In the genomic region with DNA sequence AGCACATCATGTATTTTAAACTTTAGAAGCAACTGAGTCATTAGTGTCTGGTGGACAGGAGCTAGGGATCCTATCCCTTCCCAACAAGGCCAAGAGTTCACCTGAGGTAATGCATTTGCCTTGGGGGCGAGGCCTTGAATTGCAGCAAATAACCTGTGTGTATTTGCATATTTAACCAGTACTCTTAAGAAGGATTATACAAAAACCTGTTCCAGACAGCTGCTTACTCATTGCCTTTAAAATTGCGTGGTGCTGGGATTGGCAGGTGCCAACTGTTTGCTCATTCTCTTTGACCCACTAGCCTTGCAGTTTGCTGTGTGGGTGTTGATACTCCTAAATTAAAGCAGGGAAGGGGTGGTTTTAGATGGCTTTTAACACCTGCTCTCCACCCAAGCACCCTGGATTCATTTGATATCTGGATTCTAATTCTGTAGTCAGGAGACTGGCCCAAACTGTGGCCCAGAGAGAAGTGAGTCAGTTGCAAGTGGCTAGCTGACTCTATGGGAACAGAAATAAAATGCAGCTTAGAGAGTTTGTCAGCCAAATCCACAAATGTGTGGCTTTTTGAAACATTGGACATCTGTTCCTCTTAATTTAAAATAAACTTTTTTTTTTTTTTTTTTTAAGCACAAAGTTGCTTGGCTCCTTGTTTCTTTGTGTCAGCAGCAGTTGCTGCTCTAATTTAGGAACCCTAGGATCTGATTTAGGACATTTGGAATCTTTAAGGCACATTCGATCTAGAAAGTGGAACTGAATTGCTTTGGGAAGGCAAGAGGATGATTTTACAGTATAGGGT, we compare ENCODE assay signal across 8 cellular contexts. TPM values are rescaled to one million over a fixed set of nuclear protein-coding genes. Genes with fewer than 3 reads are reported as not detected.
A peak's percentile ranks its signal among the peaks of the same experiment; 100 is the strongest.
DNase-seq lines count a peak whose midpoint lies in the region; ATAC-seq, FAIRE-seq and TF ChIP-seq lines count a peak whose summit lies in the region.

No MANE protein-coding gene starts in this region.

- DNase-seq in GM12892 (ENCODE audit: insufficient read length), result no peak
- peak; percentile 90 for DNase-seq in NCI-H1092 treated with DMSO at 0.1 percent for 48 hours (lab: John Stamatoyannopoulos, UW)
- DNase-seq in T-helper 2 cell treated with Interferon-gamma antibody and Interleukin-4, amounts not matched to agents 5 μg/mL and 100 μg/mL, for 36 hours (ENCODE audit: low spot score), result no peak
- no peak for DNase-seq in H1 (ENCODE audit: low read depth in 1 of 2, low spot score in 2 of 2)
- peak; percentile 99 for DNase-seq in myocyte (ENCODE audit: low read depth)
- no peak for DNase-seq in foreskin melanocyte

- H3K27ac ChIP-seq in H1 (ENCODE audit: low read depth, low read length), result 0 out of 2 replicates have a peak overlapping the region, but pooled peaks have one; percentile 16

- no peak overlapping the region for H4K8ac ChIP-seq in H1 (ENCODE audit: extremely low read depth, insufficient read depth, low read length)

- H3K14ac ChIP-seq in H1 (ENCODE audit: insufficient read length), result no peak overlapping the region

- H3K4me1 ChIP-seq in H1 (replicated peaks in 1 of 4; ENCODE audit: control insufficient read depth in 3 of 4, insufficient read depth in 4 of 4, low read length in 3 of 4), result peaks cover 7 to 15% (median 10%) of the 10 kb centered on the region in 4 experiments; a peak in 6 of 7 replicates

- no peaks in the 10 kb centered on the region for H4K20me1 ChIP-seq in H1 (replicated peaks in 1 of 2; ENCODE audit: control insufficient read depth in 1 of 2, insufficient read depth in 2 of 2, low read length in 2 of 2)

- H3K4ac ChIP-seq in H1 (replicated peaks; ENCODE audit: insufficient read length, low read depth, low read length), result no peak overlapping the region

- no peak overlapping the region for H2BK15ac ChIP-seq in H1 (ENCODE audit: low read length)

- H3K27me3 ChIP-seq in H1 (replicated peaks in 1 of 4; ENCODE audit: control insufficient read depth in 3 of 4, extremely low read depth in 1 of 4, insufficient read depth in 3 of 4, low read length in 3 of 4), result no peaks in the 10 kb centered on the region

- H3K79me2 ChIP-seq in H1 (ENCODE audit: control insufficient read depth in 1 of 2, insufficient read depth in 2 of 2, low read length in 2 of 2), result peaks cover 0 to 9% of the 10 kb centered on the region in 2 experiments; a peak in 2 of 4 replicates

- no peak overlapping the region for H3K4me3 ChIP-seq in H1 (ENCODE audit: extremely low read depth in 1 of 4, insufficient read depth in 2 of 4, low read depth in 3 of 4, low read length in 4 of 4)

- TF ChIP-seq RAD21 in H1 (IDR thresholded peaks at IDR 0.05 in 1 of 2, conservative IDR thresholded peaks at IDR 0.05 in 1 of 2; ENCODE audit: low read depth in 2 of 2, low read length in 2 of 2), result no peak

- H3K18ac ChIP-seq in H1 (ENCODE audit: extremely low read depth, low read length), result no peak overlapping the region; the same call in 1 of the 2 replicates

- H3K4me1 Mint-ChIP-seq in T-helper 2 cell treated with Interferon-gamma antibody and Interleukin-4, amounts not matched to agents 5 μg/mL and 100 μg/mL, for 36 hours (ENCODE audit: low read depth), result peaks cover 54% of the 10 kb centered on the region

- H3K9ac ChIP-seq in H1 (replicated peaks in 1 of 4; ENCODE audit: extremely low read depth in 1 of 4, low read depth in 3 of 4, low read length in 3 of 4), result no peak overlapping the region

- H2BK20ac ChIP-seq in H1 (ENCODE audit: low read length), result no peak overlapping the region

- TF ChIP-seq POLR2A in GM12892 (IDR thresholded peaks at IDR 0.05; ENCODE audit: low read depth, low read length), result peak; percentile 52; the same call in 1 of the 2 replicates
- peak in 1 of 2 experiments; percentile 50; a peak in 1 of 3 replicates for TF ChIP-seq POLR2A in H1 (IDR thresholded peaks at IDR 0.05; ENCODE audit: control extremely low read depth in 1 of 2, low read depth in 2 of 2, low read length in 2 of 2)

- H3K23ac ChIP-seq in H1 (ENCODE audit: insufficient read length), result no peak overlapping the region

- peak overlapping the region; percentile 49 for H3K4me3 Mint-ChIP-seq in T-helper 2 cell treated with Interferon-gamma antibody and Interleukin-4, amounts not matched to agents 5 μg/mL and 100 μg/mL, for 36 hours

- no peaks in the 10 kb centered on the region for H3K79me1 ChIP-seq in H1 (ENCODE audit: low read depth, low read length)

- no peak overlapping the region for H3K4me2 ChIP-seq in H1 (ENCODE audit: insufficient read depth in 1 of 2, low read depth in 2 of 2, low read length in 2 of 2)

- no peak overlapping the region for H2BK5ac ChIP-seq in H1 (ENCODE audit: low read depth, low read length)

- H2BK12ac ChIP-seq in H1 (ENCODE audit: low read depth, low read length), result no peak overlapping the region; the same call in 1 of the 2 replicates

- no peaks in the 10 kb centered on the region for H3K9me3 ChIP-seq in H1 (ENCODE audit: insufficient read depth in 2 of 2, low read depth in 1 of 2, low read length in 1 of 2)

- H2AFZ ChIP-seq in H1 (ENCODE audit: low read length), result no peak overlapping the region

- H3K36me3 ChIP-seq in H1 (ENCODE audit: control insufficient read depth in 2 of 4, insufficient read depth in 4 of 4, low read length in 3 of 4), result peaks cover 0 to 13% (median 2%) of the 10 kb centered on the region in 4 experiments; a peak in 4 of 8 replicates

- no peaks in the 10 kb centered on the region for H3K23me2 ChIP-seq in H1 (ENCODE audit: low read depth, low read length)

- H2AK5ac ChIP-seq in H1 (ENCODE audit: low read depth, low read length), result no peak overlapping the region

- FAIRE-seq in GM12892 (lab: Jason Lieb, UNC), result no peak
- no peak for FAIRE-seq in H1 (lab: Jason Lieb, UNC)

- H3K36me3 Mint-ChIP-seq in T-helper 2 cell treated with Interferon-gamma antibody and Interleukin-4, amounts not matched to agents 5 μg/mL and 100 μg/mL, for 36 hours (ENCODE audit: low read depth), result peaks cover 26% of the 10 kb centered on the region

- H4K5ac ChIP-seq in H1 (ENCODE audit: insufficient read length, low read depth, low read length), result no peak overlapping the region

- WGBS in H1 (ENCODE audit: extremely low coverage in 1 of 2, insufficient coverage in 1 of 2, insufficient read length in 1 of 2, insufficient replicate concordance in 2 of 2, low coverage in 1 of 2, low lambda C conversion rate in 2 of 2, missing lambda C conversion rate in 1 of 2), 2 experiments, result 88% methylated on average over 3 of the region's 3 CpGs; no CpG with 5 or more reads in 1 of the 2 experiments

- CTCF ChIA-PET in H1 (lab: Charles Lee; ENCODE audit: partially characterized antibody), result interaction anchor here (1.6 to 1.8 kb wide), 2 partner anchors 24 to 98 kb away, joined by 3 to 5 read pairs; no protein-coding TSS in a partner anchor

- ATAC-seq in HG02852 (IDR thresholded peaks at IDR 0.05; ENCODE audit: unreplicated experiment), result no peak
- no peak for ATAC-seq in GM21360 (IDR thresholded peaks at IDR 0.05; ENCODE audit: unreplicated experiment)

- H4K91ac ChIP-seq in H1 (replicated peaks; ENCODE audit: insufficient read length, low read length), result no peak overlapping the region

- TF ChIP-seq EP300 in H1 (IDR thresholded peaks at IDR 0.05; ENCODE audit: borderline replicate concordance in 1 of 2, low read depth in 2 of 2, low read length in 2 of 2), result no peak

- H3K27ac Mint-ChIP-seq in T-helper 2 cell treated with Interferon-gamma antibody and Interleukin-4, amounts not matched to agents 5 μg/mL and 100 μg/mL, for 36 hours, result peak overlapping the region; percentile 87

- H3K27me3 Mint-ChIP-seq in T-helper 2 cell treated with Interferon-gamma antibody and Interleukin-4, amounts not matched to agents 5 μg/mL and 100 μg/mL, for 36 hours (ENCODE audit: low read depth), result peaks cover 2% of the 10 kb centered on the region

- H3K9me3 Mint-ChIP-seq in T-helper 2 cell treated with Interferon-gamma antibody and Interleukin-4, amounts not matched to agents 5 μg/mL and 100 μg/mL, for 36 hours, result no peaks in the 10 kb centered on the region

- no peak overlapping the region for H2BK120ac ChIP-seq in H1 (replicated peaks; ENCODE audit: low read depth, low read length)

- H3K56ac ChIP-seq in H1 (replicated peaks; ENCODE audit: insufficient read length, low read depth, low read length), result no peak overlapping the region

- no peak for TF ChIP-seq CTCF in H1 (IDR thresholded peaks at IDR 0.05; ENCODE audit: control extremely low read depth in 1 of 3, insufficient read depth in 1 of 3, low read depth in 1 of 3, low read length in 3 of 3)

- POLR2A ChIA-PET in H1 (lab: Charles Lee; ENCODE audit: partially characterized antibody), result interaction anchor here (0.8 to 11.2 kb wide), 4 partner anchors 8 to 98 kb away, joined by 4 to 137 read pairs (median 4); no protein-coding TSS in a partner anchor

TF ChIP-seq in H1, 55 proteins besides CTCF, POLR2A, EP300 and RAD21 (continues in another document):
- no peak for TF ChIP-seq TCF12 (IDR thresholded peaks at IDR 0.05; ENCODE audit: low read depth, low read length)
- no peak for TF ChIP-seq TAF1 (IDR thresholded peaks at IDR 0.05; ENCODE audit: low read depth, low read length)
- no peak for TF ChIP-seq CHD2 (IDR thresholded peaks at IDR 0.05; ENCODE audit: low read length)
- TF ChIP-seq CBX5 (IDR thresholded peaks at IDR 0.05; ENCODE audit: low read depth, low read length), result no peak

RNA-seq across cellular contexts. Expression of a gene that starts 47.0 kb away (rescaled TPM):
- polyA plus RNA-seq in GM12892 (2012; ENCODE audit: missing spikeins), result 6.4 TPM
- 16.1 and 17.5 TPM in 2 replicates for total RNA-seq in H1 (2021; fragmentation: NEBNext Ultra II Directional; extraction: Animal tissue kit (Norgen Biotek cat#: 25700))
- 5.7 and 9.1 TPM in 2 replicates for polyA plus RNA-seq in H1 (2011; rRNA removed)
- polyA plus RNA-seq in H1 (2011; cell fraction: cytosol; rRNA removed), result 7.3 TPM
- polyA plus RNA-seq in H1 (2011; cell fraction: nucleus; rRNA removed), result 3.4 TPM
- polyA plus RNA-seq in H1 (2012, experiment 1 of 2), result 11.2 to 22.7 TPM (median 15.5 TPM) in 4 replicates
- 2.3 TPM for polyA plus RNA-seq in H1 (2012, experiment 2 of 2)
- 11.9 TPM for polyA plus RNA-seq in H1 (2013, experiment 1 of 2)
- 12.3 TPM for polyA plus RNA-seq in H1 (2013, experiment 2 of 2)
- 20.3 and 30.4 TPM in 2 replicates for polyA minus RNA-seq in H1 (2011; rRNA and poly(A)+ RNA removed)
- 11.9 TPM for polyA minus RNA-seq in H1 (2011; cell fraction: cytosol; rRNA and poly(A)+ RNA removed)
- polyA minus RNA-seq in H1 (2011; cell fraction: nucleus; rRNA and poly(A)+ RNA removed), result 16.1 TPM
- total RNA-seq in myocyte, result 2.3 and 5.9 TPM in 2 replicates
- polyA plus RNA-seq in myocyte (2012), result 4.3 TPM

RNA-seq across cellular contexts. Expression of a gene that starts 47.1 kb away (rescaled TPM):
- 16.1 TPM for polyA plus RNA-seq in GM12892 (2012; ENCODE audit: missing spikeins)
- total RNA-seq in H1 (2021; fragmentation: NEBNext Ultra II Directional; extraction: Animal tissue kit (Norgen Biotek cat#: 25700)), result 25.5 and 28.4 TPM in 2 replicates
- polyA plus RNA-seq in H1 (2011; rRNA removed), result 2.1 and 3.4 TPM in 2 replicates
- 4.1 TPM for polyA plus RNA-seq in H1 (2011; cell fraction: cytosol; rRNA removed)
- polyA plus RNA-seq in H1 (2011; cell fraction: nucleus; rRNA removed), result 2.9 TPM
- polyA plus RNA-seq in H1 (2012, experiment 1 of 2), result 9.2 to 19.7 TPM (median 12.8 TPM) in 4 replicates
- polyA plus RNA-seq in H1 (2012, experiment 2 of 2), result 0.62 TPM
- 8.7 TPM for polyA plus RNA-seq in H1 (2013, experiment 1 of 2)
- polyA plus RNA-seq in H1 (2013, experiment 2 of 2), result 8.7 TPM
- polyA minus RNA-seq in H1 (2011; rRNA and poly(A)+ RNA removed), result 9.3 and 10.5 TPM in 2 replicates
- 10.7 TPM for polyA minus RNA-seq in H1 (2011; cell fraction: cytosol; rRNA and poly(A)+ RNA removed)
- polyA minus RNA-seq in H1 (2011; cell fraction: nucleus; rRNA and poly(A)+ RNA removed), result 16.8 TPM
- total RNA-seq in myocyte, result 24.8 and 26.2 TPM in 2 replicates
- polyA plus RNA-seq in myocyte (2012), result 11.6 TPM

Comparison
In these comparisons a context has a peak if more than half of its experiments do, and no peak if none do; other contexts are left out.
1. DNase-seq: peak in NCI-H1092 treated with DMSO at 0.1 percent for 48 hours (single experiment) and myocyte (single experiment); none in GM12892 (single experiment), T-helper 2 cell treated with Interferon-gamma antibody and Interleukin-4, amounts not matched to agents 5 μg/mL and 100 μg/mL, for 36 hours (single experiment), H1 (0 of 2) and foreskin melanocyte (single experiment).